In genomic region chr13:24709186-24709913, GRCh38 we compare ENCODE assay signal across 8 cellular contexts. TPM values are rescaled to one million over a fixed set of nuclear protein-coding genes. Genes with fewer than 3 reads are reported as not detected.
A peak's percentile ranks its signal among the peaks of the same experiment; 100 is the strongest.
DNase-seq lines count a peak whose midpoint lies in the region; ATAC-seq and FAIRE-seq lines count a peak whose summit lies in the region.

No MANE protein-coding gene starts in this region.

- no peaks in the 10 kb centered on the region for H3K36me3 Mint-ChIP-seq in activated T-cell treated with anti-CD3 and anti-CD28 coated beads, Interleukin-2, amount 50 U/mL, for 24 hours (ENCODE audit: low read depth)

- no peaks in the 10 kb centered on the region for H3K27me3 Mint-ChIP-seq in activated T-cell treated with anti-CD3 and anti-CD28 coated beads, Interleukin-2, amount 50 U/mL, for 24 hours

- peak; percentile 59 for DNase-seq in GM19240 (ENCODE audit: insufficient read length, low spot score)
- peak; percentile 70 for DNase-seq in activated T-cell treated with anti-CD3 and anti-CD28 coated beads, Interleukin-2, amount 50 U/mL, for 24 hours
- peak; percentile 41 to 51 for DNase-seq in stimulated activated CD4-positive, alpha-beta T cell treated with anti-CD3 and anti-CD28 coated beads, Interleukin-4, amount 100 ng/mL, for 48 hours (ENCODE audit: low read depth in 2 of 2)
- DNase-seq in frontal cortex (ENCODE audit: low spot score in 2 of 2), result no peak
- DNase-seq in NCI-H2081 treated with DMSO at 0.1 percent for 48 hours (lab: John Stamatoyannopoulos, UW), result no peak
- no peak for DNase-seq in DMS114 treated with DMSO at 0.1 percent for 48 hours (lab: John Stamatoyannopoulos, UW; ENCODE audit: unreplicated experiment)
- DNase-seq in NK-92 treated with Interleukin-12 subunit alpha and Interleukin-12 subunit beta, amount 100 ng/mL, for 24 hours (lab: John Stamatoyannopoulos, UW), result no peak

- H3K4me3 Mint-ChIP-seq in activated T-cell treated with anti-CD3 and anti-CD28 coated beads, Interleukin-2, amount 50 U/mL, for 24 hours, result peak overlapping the region; percentile 51

- no peak for FAIRE-seq in frontal cortex (lab: Jason Lieb, UNC)

- peak; percentile 78 for ATAC-seq in HG03571 (IDR thresholded peaks at IDR 0.05; ENCODE audit: unreplicated experiment)

- H3K9me3 Mint-ChIP-seq in activated T-cell treated with anti-CD3 and anti-CD28 coated beads, Interleukin-2, amount 50 U/mL, for 24 hours, result no peaks in the 10 kb centered on the region

- peak overlapping the region; percentile 75 for H3K27ac Mint-ChIP-seq in activated T-cell treated with anti-CD3 and anti-CD28 coated beads, Interleukin-2, amount 50 U/mL, for 24 hours

- peaks cover 18% of the 10 kb centered on the region for H3K4me1 Mint-ChIP-seq in activated T-cell treated with anti-CD3 and anti-CD28 coated beads, Interleukin-2, amount 50 U/mL, for 24 hours (ENCODE audit: low read depth)

RNA-seq across cellular contexts. Expression of gene ATP12A, which starts 29.1 kb away (rescaled TPM):
- under 0.01 TPM for total RNA-seq in frontal cortex

RNA-seq across cellular contexts. Expression of gene RNF17, which starts 54.6 kb away (rescaled TPM):
- total RNA-seq in frontal cortex, result 3.3 TPM

Comparison
In these comparisons a context has a peak if more than half of its experiments do, and no peak if none do; other contexts are left out.
1. DNase-seq: peak in GM19240 (single experiment), activated T-cell treated with anti-CD3 and anti-CD28 coated beads, Interleukin-2, amount 50 U/mL, for 24 hours (single experiment) and stimulated activated CD4-positive, alpha-beta T cell treated with anti-CD3 and anti-CD28 coated beads, Interleukin-4, amount 100 ng/mL, for 48 hours (2 of 2); none in frontal cortex (0 of 2), NCI-H2081 treated with DMSO at 0.1 percent for 48 hours (single experiment), DMS114 treated with DMSO at 0.1 percent for 48 hours (single experiment) and NK-92 treated with Interleukin-12 subunit alpha and Interleukin-12 subunit beta, amount 100 ng/mL, for 24 hours (single experiment).